ENCODE assay signal across 1 cellular context in the genomic region with DNA sequence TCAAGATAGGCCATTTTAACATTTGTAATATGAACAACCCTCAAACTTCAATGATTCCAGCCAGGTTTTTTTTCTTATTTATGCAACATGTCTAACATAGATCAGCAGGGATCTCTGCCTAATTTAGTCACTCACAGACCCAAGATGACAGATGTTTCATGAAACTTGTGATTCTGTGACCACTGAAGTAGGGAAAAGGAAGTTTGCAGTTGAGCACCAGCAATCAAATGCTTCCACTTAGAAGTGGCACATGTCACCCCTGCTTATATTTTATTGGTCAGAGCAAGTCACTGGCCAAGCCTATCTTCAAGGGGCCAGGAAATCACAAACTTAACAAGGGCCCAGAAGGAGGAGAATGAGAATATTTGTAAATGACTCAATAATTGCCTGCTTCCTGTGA.
TF ChIP-seq lines count a peak whose summit lies in the region.

No MANE protein-coding gene starts in this region.

TF ChIP-seq in K562, 482 proteins besides CTCF, POLR2A, EP300 and RAD21 (continued from another document):
- TF ChIP-seq, protein P1, sequence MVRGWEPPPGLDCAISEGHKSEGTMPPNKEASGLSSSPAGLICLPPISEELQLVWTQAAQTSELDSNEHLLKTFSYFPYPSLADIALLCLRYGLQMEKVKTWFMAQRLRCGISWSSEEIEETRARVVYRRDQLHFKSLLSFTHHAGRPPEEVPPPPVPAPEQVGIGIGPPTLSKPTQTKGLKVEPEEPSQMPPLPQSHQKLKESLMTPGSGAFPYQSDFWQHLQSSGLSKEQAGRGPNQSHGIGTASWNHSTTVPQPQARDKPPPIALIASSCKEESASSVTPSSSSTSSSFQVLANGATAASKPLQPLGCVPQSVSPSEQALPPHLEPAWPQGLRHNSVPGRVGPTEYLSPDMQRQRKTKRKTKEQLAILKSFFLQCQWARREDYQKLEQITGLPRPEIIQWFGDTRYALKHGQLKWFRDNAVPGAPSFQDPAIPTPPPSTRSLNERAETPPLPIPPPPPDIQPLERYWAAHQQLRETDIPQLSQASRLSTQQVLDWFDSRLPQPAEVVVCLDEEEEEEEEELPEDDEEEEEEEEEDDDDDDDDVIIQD (CRISPR knock-in tag; IDR thresholded peaks at IDR 0.05): no peak
- TF ChIP-seq, protein P2, sequence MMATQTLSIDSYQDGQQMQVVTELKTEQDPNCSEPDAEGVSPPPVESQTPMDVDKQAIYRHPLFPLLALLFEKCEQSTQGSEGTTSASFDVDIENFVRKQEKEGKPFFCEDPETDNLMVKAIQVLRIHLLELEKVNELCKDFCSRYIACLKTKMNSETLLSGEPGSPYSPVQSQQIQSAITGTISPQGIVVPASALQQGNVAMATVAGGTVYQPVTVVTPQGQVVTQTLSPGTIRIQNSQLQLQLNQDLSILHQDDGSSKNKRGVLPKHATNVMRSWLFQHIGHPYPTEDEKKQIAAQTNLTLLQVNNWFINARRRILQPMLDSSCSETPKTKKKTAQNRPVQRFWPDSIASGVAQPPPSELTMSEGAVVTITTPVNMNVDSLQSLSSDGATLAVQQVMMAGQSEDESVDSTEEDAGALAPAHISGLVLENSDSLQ (IDR thresholded peaks at IDR 0.05): peak; percentile 76
TF ChIP-seq in K562: peak in this region for 3.
